In genomic region chr19:310141-310651, GRCh38 we compare ENCODE assay signal across 15 cellular contexts. TPM values are rescaled to one million over a fixed set of nuclear protein-coding genes. Genes with fewer than 3 reads are reported as not detected.
DNase-seq lines count a peak whose midpoint lies in the region; ATAC-seq lines count a peak whose summit lies in the region.
"Had no signal": no experiment of that assay in that cellular context is flagged by ENCODE, and none has a peak within 500 bp of the region (broad histone marks: within the 10 kb centered on the region; RNA-seq: fewer than 3 reads in every experiment).

No MANE protein-coding gene starts in this region.

- peaks cover 37 to 51% (median 47%) of the 10 kb centered on the region in 3 donors for H3K36me3 ChIP-seq in skeletal muscle tissue (ENCODE audit: control insufficient read depth in 3 of 3, insufficient read depth in 3 of 3, low read length in 3 of 3)
- H3K36me3 ChIP-seq: neural progenitor cell had no signal

- no peaks in the 10 kb centered on the region for H3K4me1 Mint-ChIP-seq in T-helper 2 cell treated with Interferon-gamma antibody and Interleukin-4, amounts not matched to agents 5 μg/mL and 100 μg/mL, for 36 hours (ENCODE audit: low read depth)
- H3K4me1 Mint-ChIP-seq: neural progenitor cell had no signal

- peak overlapping the region; percentile 52 to 66 (median 63) for H3K4me3 ChIP-seq in skeletal muscle tissue (ENCODE audit: low read length in 3 of 3)
- H3K4me3 ChIP-seq: GM12878, neural progenitor cell had no signal

- no peak overlapping the region for H3K27ac Mint-ChIP-seq in T-helper 2 cell treated with Interferon-gamma antibody and Interleukin-4, amounts not matched to agents 5 μg/mL and 100 μg/mL, for 36 hours
- H3K27ac Mint-ChIP-seq: effector memory CD8-positive, alpha-beta T cell; neural progenitor cell had no signal

- ATAC-seq in GM18909 (IDR thresholded peaks at IDR 0.05; ENCODE audit: poor library complexity, unreplicated experiment): no peak
- ATAC-seq: effector memory CD8-positive, alpha-beta T cell; GM12878 had no signal

- peaks cover 11% of the 10 kb centered on the region for H3K36me3 Mint-ChIP-seq in T-helper 2 cell treated with Interferon-gamma antibody and Interleukin-4, amounts not matched to agents 5 μg/mL and 100 μg/mL, for 36 hours (ENCODE audit: low read depth)

- H3K27ac ChIP-seq in skeletal muscle tissue (ENCODE audit: low read depth, low read length): no peak overlapping the region
- H3K27ac ChIP-seq: neural progenitor cell had no signal

- DNase-seq in GM03348 (ENCODE audit: low spot score) (peak; percentile 33), astrocyte of the hippocampus (ENCODE audit: low read depth, low spot score) (peak; percentile 83), islet precursor cell (peak; percentile 29), cerebellar nuclear complex (lab: John Stamatoyannopoulos, UW) (no peak), GDM1 (lab: John Stamatoyannopoulos, UW) (no peak)
- DNase-seq in T-helper 2 cell treated with Interferon-gamma antibody and Interleukin-4, amounts not matched to agents 5 μg/mL and 100 μg/mL, for 36 hours (ENCODE audit: low spot score): no peak
- DNase-seq: activated CD4-positive, CD25-positive, alpha-beta regulatory T cell treated with anti-CD3 and anti-CD28 coated beads, Interleukin-2, amount 50 U/mL, for 72 hours; amygdala; DND-41; effector memory CD8-positive, alpha-beta T cell had no signal

- H3K4me3 Mint-ChIP-seq in T-helper 2 cell treated with Interferon-gamma antibody and Interleukin-4, amounts not matched to agents 5 μg/mL and 100 μg/mL, for 36 hours: no peak overlapping the region
- H3K4me3 Mint-ChIP-seq: effector memory CD8-positive, alpha-beta T cell; neural progenitor cell had no signal

- no peaks in the 10 kb centered on the region for H3K9me3 Mint-ChIP-seq in T-helper 2 cell treated with Interferon-gamma antibody and Interleukin-4, amounts not matched to agents 5 μg/mL and 100 μg/mL, for 36 hours
- H3K9me3 Mint-ChIP-seq: effector memory CD8-positive, alpha-beta T cell; neural progenitor cell had no signal

- no peaks in the 10 kb centered on the region for H3K9me3 ChIP-seq in skeletal muscle tissue (ENCODE audit: control insufficient read depth in 3 of 3, low read length in 3 of 3)
- H3K9me3 ChIP-seq: tibial nerve had no signal

- no peaks in the 10 kb centered on the region for H3K27me3 ChIP-seq in skeletal muscle tissue (ENCODE audit: control insufficient read depth in 3 of 3, insufficient read depth in 3 of 3, low read length in 3 of 3)
- H3K27me3 ChIP-seq: neural progenitor cell, tibial nerve had no signal

- peaks cover 0 to 12% (median 0%) of the 10 kb centered on the region in 3 donors for H3K4me1 ChIP-seq in skeletal muscle tissue (ENCODE audit: control insufficient read depth in 3 of 3, insufficient read depth in 3 of 3, low read length in 3 of 3)
- H3K4me1 ChIP-seq: neural progenitor cell, tibial nerve had no signal

- no peaks in the 10 kb centered on the region for H3K27me3 Mint-ChIP-seq in T-helper 2 cell treated with Interferon-gamma antibody and Interleukin-4, amounts not matched to agents 5 μg/mL and 100 μg/mL, for 36 hours (ENCODE audit: low read depth)
- H3K27me3 Mint-ChIP-seq: effector memory CD8-positive, alpha-beta T cell had no signal

- peak overlapping the region in 2 of 3 donors; percentile 72 to 78 for H3K9ac ChIP-seq in skeletal muscle tissue (ENCODE audit: low read depth in 1 of 3, low read length in 3 of 3)
- H3K9ac ChIP-seq: neural progenitor cell had no signal

RNA-seq across cellular contexts. Expression of gene PLPP2, which starts 19.0 kb away (rescaled TPM):
- 1.0 TPM for total RNA-seq in skeletal muscle tissue

RNA-seq across cellular contexts. Expression of gene MIER2, which starts 34.4 kb away (rescaled TPM):
- 3.7 TPM for total RNA-seq in skeletal muscle tissue

Comparison
In these comparisons a context has a peak if more than half of its experiments do, and no peak if none do; other contexts are left out.
1. DNase-seq: peak in GM03348 (single experiment), astrocyte of the hippocampus (single experiment) and islet precursor cell (single experiment); none in cerebellar nuclear complex (0 of 2), T-helper 2 cell treated with Interferon-gamma antibody and Interleukin-4, amounts not matched to agents 5 μg/mL and 100 μg/mL, for 36 hours (single experiment) and GDM1 (single experiment).